In genomic region chr17:74860999-74861553, GRCh38 we compare ENCODE assay signal across 12 cellular contexts. TPM values are rescaled to one million over a fixed set of nuclear protein-coding genes. Genes with fewer than 3 reads are reported as not detected.
A peak's percentile ranks its signal among the peaks of the same experiment; 100 is the strongest.
DNase-seq lines count a peak whose midpoint lies in the region; ATAC-seq and TF ChIP-seq lines count a peak whose summit lies in the region.
"Had no signal": no experiment of that assay in that cellular context is flagged by ENCODE, and none has a peak within 500 bp of the region (broad histone marks: within the 10 kb centered on the region; RNA-seq: fewer than 3 reads in every experiment).

No MANE protein-coding gene starts in this region.

- no peak for ATAC-seq in right cardiac atrium
- no peak for ATAC-seq in gastrocnemius medialis
- ATAC-seq in GM18907 (IDR thresholded peaks at IDR 0.05; ENCODE audit: unreplicated experiment), result no peak

- TF ChIP-seq CTCF in Peyer's patch (IDR thresholded peaks at IDR 0.05) (no peak), gastrocnemius medialis (IDR thresholded peaks at IDR 0.05 in 4 of 5, conservative IDR thresholded peaks at IDR 0.05 in 1 of 5) (no peak)

- WGBS in right cardiac atrium, result 1% methylated on average over 70 of the region's 70 CpGs

- DNase-seq in Peyer's patch (no peak), right cardiac atrium (peak in 1 of 3 donors; percentile 50), gastrocnemius medialis (no peak), cortex of kidney (lab: John Stamatoyannopoulos, UW) (no peak), NK-92 (lab: John Stamatoyannopoulos, UW; ENCODE audit: unreplicated experiment) (no peak)
- no peak for DNase-seq in NK-92 treated with Interleukin-12 subunit alpha and Interleukin-12 subunit beta, amount 100 ng/mL, for 24 hours (lab: John Stamatoyannopoulos, UW)
- DNase-seq: activated CD4-positive, alpha-beta T cell treated with anti-CD3 and anti-CD28 coated beads, Interleukin-2, amount 50 U/mL, for 4 hours; amniotic stem cell; midbrain; NCI-H1930 had no signal

- in situ Hi-C loops in gastrocnemius medialis (cut with MboI; ENCODE audit: low sequenced_read_pairs in 4 of 4), result loop anchor here in 3 of 4 donors (10.0 to 25.0 kb wide), 3 partner anchors 66 to 474 kb away; partner anchors contain the start of gene NHERF1 (in 2 of the 3)

- H3K4me3 ChIP-seq in Peyer's patch, result peak overlapping the region in 3 of 4 donors; percentile 37 to 40 (median 37)
- peak overlapping the region; percentile 53 for H3K4me3 ChIP-seq in right cardiac atrium (ENCODE audit: low read length)
- H3K4me3 ChIP-seq in gastrocnemius medialis, result peak overlapping the region; percentile 18 to 44 (median 41)

- H3K4me1 ChIP-seq in ES-I3 (ENCODE audit: insufficient read depth, low read length), result peaks cover 9% of the 10 kb centered on the region; the same call in 1 of the 2 replicates
- H3K4me1 ChIP-seq in Peyer's patch, result peaks cover 13 to 35% (median 27%) of the 10 kb centered on the region in 4 donors
- peaks cover 4% of the 10 kb centered on the region for H3K4me1 ChIP-seq in right cardiac atrium (ENCODE audit: control insufficient read depth, insufficient read depth, low read length)
- H3K4me1 ChIP-seq in gastrocnemius medialis, result peaks cover 0 to 22% of the 10 kb centered on the region in 2 donors

- peak overlapping the region; percentile 33; the same call in 1 of the 2 replicates for H3K9ac ChIP-seq in ES-I3 (ENCODE audit: low read depth, low read length)

- H3K27me3 ChIP-seq in Peyer's patch, result peaks cover 3 to 37% of the 10 kb centered on the region in 2 donors
- no peaks in the 10 kb centered on the region for H3K27me3 ChIP-seq in right cardiac atrium (ENCODE audit: control insufficient read depth, insufficient read depth)
- H3K27me3 ChIP-seq in gastrocnemius medialis, result peaks cover 39 to 44% (median 41%) of the 10 kb centered on the region in 3 donors

- intact Hi-C loops in right cardiac atrium (cut with DNase I), result loop anchor here in 3 of 4 donors (5.0 kb wide), 3 partner anchors 49 to 114 kb away; partner anchors contain the start of gene NHERF1 (in 1 of the 3)
- intact Hi-C loops in gastrocnemius medialis (cut with DNase I; ENCODE audit: low total_unique reads), result no loop called here

- TF ChIP-seq POLR2A in Peyer's patch (IDR thresholded peaks at IDR 0.05) (no peak), gastrocnemius medialis (IDR thresholded peaks at IDR 0.05) (no peak)

- H3K27ac ChIP-seq in Peyer's patch (no peak overlapping the region), right cardiac atrium (ENCODE audit: low read length) (peak overlapping the region; percentile 40), gastrocnemius medialis (no peak overlapping the region)

- H3K9me3 ChIP-seq in ES-I3 (ENCODE audit: control insufficient read depth, insufficient read depth, low read length) (no peaks in the 10 kb centered on the region), Peyer's patch (no peaks in the 10 kb centered on the region), right cardiac atrium (ENCODE audit: control insufficient read depth, low read length) (no peaks in the 10 kb centered on the region), gastrocnemius medialis (no peaks in the 10 kb centered on the region)

- H3K36me3 ChIP-seq in ES-I3 (ENCODE audit: insufficient read depth, low read length) (peaks cover 3% of the 10 kb centered on the region; the same call in 1 of the 2 replicates), Peyer's patch (no peaks in the 10 kb centered on the region), gastrocnemius medialis (no peaks in the 10 kb centered on the region)

RNA-seq across cellular contexts. Expression of gene GRIN2C, which starts 1.4 kb away (rescaled TPM):
- total RNA-seq in Peyer's patch (1 to 10 TPM in 1 of 4 donors, under 1 TPM in 1, not detected in 2; 0.13 to 2.7 TPM), right cardiac atrium (10 to 100 TPM; 30.4 to 62.8 (median 51.3) TPM), gastrocnemius medialis (1 to 10 TPM in 2 of 4 donors, not detected in 2; 1.2 to 1.5 TPM)
- 31.4 TPM for polyA plus RNA-seq in right cardiac atrium

RNA-seq across cellular contexts. Expression of gene FDXR, which starts 11.7 kb away (rescaled TPM):
- total RNA-seq in Peyer's patch (10 to 100 TPM in 3 of 4 donors, 1 to 10 TPM in 1; 1.7 to 16.1 (median 13.1) TPM), right cardiac atrium (10 to 100 TPM in 1 of 4 donors, 1 to 10 TPM in 3; 4.9 to 10.5 (median 7.1) TPM), gastrocnemius medialis (1 to 10 TPM; 2.1 to 6.0 (median 3.2) TPM)
- 9.9 TPM for polyA plus RNA-seq in right cardiac atrium

RNA-seq across cellular contexts. Expression of gene FADS6, which starts 32.4 kb away (rescaled TPM):
- total RNA-seq in Peyer's patch (100 to 1,000 TPM in 1 of 4 donors, 10 to 100 TPM in 2, not detected in 1; 79.9 to 161 (median 82.1) TPM), right cardiac atrium (not detected), gastrocnemius medialis (not detected)
- 0.05 TPM for polyA plus RNA-seq in right cardiac atrium

Comparison
In these comparisons a context has a peak if more than half of its experiments do, and no peak if none do; other contexts are left out.
1. RNA of gene GRIN2C, which starts 1.4 kb away (total RNA-seq): 30.4 to 62.8 TPM in right cardiac atrium; 1.2 to 1.5 TPM in gastrocnemius medialis and 0.13 to 2.7 TPM in Peyer's patch; every median in the first group is over 4 times any median in the second.
2. Peak in every context shown above with its lines, with median percentiles within 50 percentile points of each other: H3K4me3 ChIP-seq.